In genomic region chr22:24231706-24232105, GRCh38 we compare ENCODE assay signal across 9 cellular contexts. TPM values are rescaled to one million over a fixed set of nuclear protein-coding genes. Genes with fewer than 3 reads are reported as not detected.
"Had no signal": no experiment of that assay in that cellular context is flagged by ENCODE, and none has a peak within 500 bp of the region (broad histone marks: within the 10 kb centered on the region; RNA-seq: fewer than 3 reads in every experiment).

No MANE protein-coding gene starts in this region.

- DNase-seq: esophagus squamous epithelium, SW 1271, uterus had no signal

- H3K4me3 ChIP-seq: body of pancreas, esophagus squamous epithelium, spleen, tibial artery, uterus had no signal

- H3K36me3 ChIP-seq: uterus had no signal

- H3K4me3 Mint-ChIP-seq: activated T-helper 1 cell treated with anti-CD3 and anti-CD28 coated beads, Interleukin-12 subunit alpha, Interleukin-12 subunit beta, Interleukin-2, Interleukin-4 antibody, amounts not matched to agents 30 ng/mL and 10 ng/mL and 1 ng/mL, durations not matched to agents 14 hours and 24 hours and 36 hours; effector memory CD8-positive, alpha-beta T cell; naive thymus-derived CD4-positive, alpha-beta T cell had no signal

- H3K4me1 ChIP-seq: body of pancreas, tibial artery, uterus had no signal

- H3K9me3 ChIP-seq: body of pancreas, esophagus squamous epithelium, spleen, tibial artery, uterus had no signal

- H3K27ac Mint-ChIP-seq: activated T-helper 1 cell treated with anti-CD3 and anti-CD28 coated beads, Interleukin-12 subunit alpha, Interleukin-12 subunit beta, Interleukin-2, Interleukin-4 antibody, amounts not matched to agents 30 ng/mL and 10 ng/mL and 1 ng/mL, durations not matched to agents 14 hours and 24 hours and 36 hours had no signal

- H3K27me3 Mint-ChIP-seq: naive thymus-derived CD4-positive, alpha-beta T cell had no signal

- H3K27me3 ChIP-seq: body of pancreas, esophagus squamous epithelium, spleen, tibial artery, uterus had no signal

- H3K9me3 Mint-ChIP-seq: activated T-helper 1 cell treated with anti-CD3 and anti-CD28 coated beads, Interleukin-12 subunit alpha, Interleukin-12 subunit beta, Interleukin-2, Interleukin-4 antibody, amounts not matched to agents 30 ng/mL and 10 ng/mL and 1 ng/mL, durations not matched to agents 14 hours and 24 hours and 36 hours; effector memory CD8-positive, alpha-beta T cell had no signal

- H3K27ac ChIP-seq: body of pancreas, esophagus squamous epithelium, tibial artery, uterus had no signal

RNA-seq across cellular contexts. Expression of gene GGT5, which starts 13.2 kb away (rescaled TPM):
- total RNA-seq: activated T-helper 1 cell treated with anti-CD3 and anti-CD28 coated beads, Interleukin-12 subunit alpha, Interleukin-12 subunit beta, Interleukin-2, Interleukin-4 antibody, amounts not matched to agents 30 ng/mL and 10 ng/mL and 1 ng/mL, durations not matched to agents 14 hours and 24 hours and 36 hours had no signal
- polyA plus RNA-seq: naive thymus-derived CD4-positive, alpha-beta T cell had no signal
